Comparison of ENCODE assay signal across 12 cellular contexts in the genomic region with DNA sequence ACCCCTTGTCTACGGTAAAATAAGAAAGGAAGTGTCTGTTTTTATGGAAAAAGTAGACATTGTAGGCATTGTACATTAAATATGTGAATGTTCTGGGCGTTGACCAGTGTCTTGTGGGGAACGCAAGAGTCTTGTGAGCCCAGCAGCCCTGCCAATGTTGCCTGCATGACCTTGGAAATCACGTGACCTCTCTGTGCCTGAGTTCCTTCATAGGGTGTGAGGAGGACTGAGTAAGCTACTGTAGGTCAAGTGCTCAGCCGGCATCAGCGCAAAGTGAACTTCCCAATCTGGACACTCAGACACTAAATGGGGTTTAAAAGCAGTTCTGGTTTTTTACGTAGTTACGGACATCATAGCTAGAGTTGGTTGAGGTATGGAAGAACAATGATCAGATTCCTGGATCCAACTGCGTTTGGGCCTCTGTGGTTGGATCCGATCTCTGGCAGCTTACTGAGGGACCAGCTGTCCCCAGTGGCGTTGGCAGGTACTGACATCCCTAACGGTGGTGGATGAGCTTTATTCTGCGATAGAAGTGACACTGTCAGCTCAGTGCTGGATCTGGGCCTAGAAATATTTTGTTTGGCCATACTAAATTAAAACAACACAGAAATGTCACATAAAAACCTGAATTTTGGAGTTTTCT.
DNase-seq lines count a peak whose midpoint lies in the region; ATAC-seq and TF ChIP-seq lines count a peak whose summit lies in the region.
"Had no signal": no experiment of that assay in that cellular context is flagged by ENCODE, and none has a peak within 500 bp of the region (broad histone marks: within the 10 kb centered on the region; RNA-seq: fewer than 3 reads in every experiment).

No MANE protein-coding gene starts in this region.

- H3K27me3 ChIP-seq in heart left ventricle (no peaks in the 10 kb centered on the region), breast epithelium (no peaks in the 10 kb centered on the region), liver (ENCODE audit: control insufficient read depth in 4 of 4, insufficient read depth in 4 of 4, low read length in 3 of 4) (no peaks in the 10 kb centered on the region), aorta (ENCODE audit: control insufficient read depth in 1 of 2, insufficient read depth in 2 of 2, low read length in 1 of 2) (no peaks in the 10 kb centered on the region)
- H3K27me3 ChIP-seq: BLaER1 treated with 17β-estradiol and CSF1 and Interleukin-3, amounts not matched to agents 10 nM and 100 nM; esophagus squamous epithelium had no signal

- peak in 2 of 4 donors; percentile 35 to 46 for ATAC-seq in heart left ventricle
- no peak for ATAC-seq in Right ventricle myocardium inferior
- peak; percentile 25 for ATAC-seq in aorta (ENCODE audit: low FRiP score)
- ATAC-seq in GM21737 (IDR thresholded peaks at IDR 0.05; ENCODE audit: unreplicated experiment), result no peak

- TF ChIP-seq POLR2A in heart left ventricle (IDR thresholded peaks at IDR 0.05), result no peak
- no peak for TF ChIP-seq POLR2A in breast epithelium (IDR thresholded peaks at IDR 0.05)

- H3K36me3 ChIP-seq in heart left ventricle, result no peaks in the 10 kb centered on the region
- H3K36me3 ChIP-seq in breast epithelium, result no peaks in the 10 kb centered on the region
- no peaks in the 10 kb centered on the region for H3K36me3 ChIP-seq in liver (ENCODE audit: control insufficient read depth in 4 of 4, insufficient read depth in 3 of 4, low read depth in 1 of 4, low read length in 3 of 4)
- H3K36me3 ChIP-seq in aorta (ENCODE audit: control insufficient read depth in 1 of 2, insufficient read depth in 2 of 2, low read length in 1 of 2), result no peaks in the 10 kb centered on the region
- H3K36me3 ChIP-seq: BLaER1 treated with 17β-estradiol and CSF1 and Interleukin-3, amounts not matched to agents 10 nM and 100 nM; esophagus squamous epithelium had no signal

- H3K4me3 ChIP-seq in heart left ventricle, result no peak overlapping the region
- H3K4me3 ChIP-seq in breast epithelium, result no peak overlapping the region
- H3K4me3 ChIP-seq in liver (ENCODE audit: low read depth in 1 of 3, low read length in 3 of 3), result no peak overlapping the region
- no peak overlapping the region for H3K4me3 ChIP-seq in aorta (ENCODE audit: low read length in 2 of 2)
- H3K4me3 ChIP-seq: BLaER1 treated with 17β-estradiol and CSF1 and Interleukin-3, amounts not matched to agents 10 nM and 100 nM; esophagus squamous epithelium had no signal

- intact Hi-C loops in heart left ventricle (cut with DNase I), result no loop called here
- intact Hi-C loops in Right ventricle myocardium inferior (cut with DNase I), result no loop called here
- intact Hi-C loops in breast epithelium (cut with DNase I; ENCODE audit: low total_unique reads), result no loop called here
- intact Hi-C loops in aorta (cut with DNase I), result no loop called here

- H3K27ac ChIP-seq in heart left ventricle (peak overlapping the region in 8 of 12 donors; percentile 0 to 64 (median 41)), breast epithelium (peak overlapping the region; percentile 34 to 71), liver (ENCODE audit: low read depth in 1 of 2, low read length in 2 of 2) (no peak overlapping the region), aorta (ENCODE audit: low read depth in 1 of 2, low read length in 2 of 2) (no peak overlapping the region)
- H3K27ac ChIP-seq: BLaER1 treated with 17β-estradiol and CSF1 and Interleukin-3, amounts not matched to agents 10 nM and 100 nM; RWPE1 had no signal

- H3K4me1 ChIP-seq in heart left ventricle (peaks cover 0 to 24% (median 10%) of the 10 kb centered on the region in 12 donors), breast epithelium (no peaks in the 10 kb centered on the region), liver (ENCODE audit: control insufficient read depth in 4 of 4, insufficient read depth in 4 of 4, low read length in 3 of 4) (no peaks in the 10 kb centered on the region), aorta (ENCODE audit: control insufficient read depth in 1 of 2, insufficient read depth in 2 of 2, low read length in 2 of 2) (no peaks in the 10 kb centered on the region)

- TF ChIP-seq RAD21 in liver (IDR thresholded peaks at IDR 0.05), result no peak

- DNase-seq in heart left ventricle, result no peak
- DNase-seq in Right ventricle myocardium inferior (ENCODE audit: missing footprints), result no peak
- DNase-seq in breast epithelium (ENCODE audit: low spot score in 2 of 2), result no peak
- no peak for DNase-seq in aorta
- DNase-seq in kidney glomerular epithelial cell (lab: John Stamatoyannopoulos, UW), result no peak
- DNase-seq in dedifferentiated amniotic fluid mesenchymal stem cell (ENCODE audit: extremely low spot score), result no peak
- DNase-seq: activated T-cell treated with anti-CD3 and anti-CD28 coated beads, Interleukin-2, amount 50 U/mL, for 48 hours; esophagus squamous epithelium had no signal

- H3K9me3 ChIP-seq in heart left ventricle (peaks cover 0 to 19% (median 0%) of the 10 kb centered on the region in 12 donors), breast epithelium (no peaks in the 10 kb centered on the region), liver (ENCODE audit: control insufficient read depth in 4 of 4, low read length in 3 of 4) (peaks cover 0 to 2% (median 0%) of the 10 kb centered on the region in 4 donors), aorta (ENCODE audit: control insufficient read depth, low read length) (no peaks in the 10 kb centered on the region)
- H3K9me3 ChIP-seq: esophagus squamous epithelium had no signal

- WGBS in heart left ventricle, 4 donors, result 64 to 69% (median 68%) methylated on average over 13 of the region's 13 CpGs
- WGBS in liver, result 71% methylated on average over 13 of the region's 13 CpGs
- 75 to 79% methylated on average over 13 of the region's 13 CpGs for WGBS in aorta, 2 donors

- H3K9ac ChIP-seq in liver (ENCODE audit: low read depth in 1 of 2, low read length in 2 of 2), result no peak overlapping the region
- H3K9ac ChIP-seq: BLaER1 treated with 17β-estradiol and CSF1 and Interleukin-3, amounts not matched to agents 10 nM and 100 nM had no signal

- TF ChIP-seq CTCF in heart left ventricle (IDR thresholded peaks at IDR 0.05) (peak in 7 of 12 donors; percentile 12 to 49 (median 40)), breast epithelium (IDR thresholded peaks at IDR 0.05) (peak in 1 of 3 donors; percentile 25), liver (IDR thresholded peaks at IDR 0.05; ENCODE audit: low read depth, low read length, missing input control) (peak; percentile 17)

TF ChIP-seq in liver, 16 proteins besides CTCF, POLR2A, EP300 and RAD21:
- TF ChIP-seq RXRA (IDR thresholded peaks at IDR 0.05) (peak in 1 of 2 donors; percentile 5), FOXA1 (IDR thresholded peaks at IDR 0.05) (no peak)

Comparison
In these comparisons a context has a peak if more than half of its experiments do, and no peak if none do; other contexts are left out.
1. H3K27ac ChIP-seq: peak in heart left ventricle (8 of 12) and breast epithelium (2 of 2); none in liver (0 of 2) and aorta (0 of 2).